Comparison of ENCODE assay signal across 21 cellular contexts in the genomic region with DNA sequence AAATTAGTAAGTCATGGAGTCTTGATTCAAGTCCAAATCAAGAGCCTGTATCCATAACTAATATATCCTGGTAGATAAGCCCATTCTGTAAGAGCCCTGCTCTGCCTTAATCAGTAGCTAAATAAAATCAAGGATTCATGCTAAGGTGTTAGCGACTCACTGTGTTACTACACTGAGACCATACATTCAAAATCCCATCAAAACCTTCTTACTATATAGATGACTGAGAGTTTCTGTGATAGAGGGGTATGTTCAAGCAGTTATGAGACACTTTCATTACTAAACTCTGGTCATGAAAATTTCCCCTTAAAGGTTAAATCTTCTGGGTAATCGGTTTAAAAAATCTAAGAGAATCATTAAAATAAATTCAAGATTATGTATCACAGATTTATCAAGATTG.
"Had no signal": no experiment of that assay in that cellular context is flagged by ENCODE, and none has a peak within 500 bp of the region (broad histone marks: within the 10 kb centered on the region; RNA-seq: fewer than 3 reads in every experiment).

No MANE protein-coding gene starts in this region.

- H3K4me3 Mint-ChIP-seq: activated naive CD8-positive, alpha-beta T cell treated with anti-CD3 and anti-CD28 coated beads, Interleukin-2, amount 10 ng/mL, durations not matched to agents 7 days and 5 days; central memory CD8-positive, alpha-beta T cell; naive B cell; stimulated activated memory B cell treated with anti-CD40 and anti-IgM and Interleukin-4, amounts not matched to agents 10 μg/mL and 1 μg/mL and 100 μg/mL, for 72 hours had no signal

- H3K36me3 ChIP-seq: brain microvascular endothelial cell, left lung, neutrophil, thyroid gland had no signal

- H3K27me3 Mint-ChIP-seq: activated naive CD8-positive, alpha-beta T cell treated with anti-CD3 and anti-CD28 coated beads, Interleukin-2, amount 10 ng/mL, durations not matched to agents 7 days and 5 days; central memory CD8-positive, alpha-beta T cell; naive B cell; stimulated activated memory B cell treated with anti-CD40 and anti-IgM and Interleukin-4, amounts not matched to agents 10 μg/mL and 1 μg/mL and 100 μg/mL, for 72 hours had no signal

- H3K4me1 ChIP-seq: foreskin keratinocyte, left lung, thyroid gland had no signal

- H3K4me3 ChIP-seq: coronary artery, left lung, thyroid gland had no signal

- H3K4me1 Mint-ChIP-seq: activated naive CD8-positive, alpha-beta T cell treated with anti-CD3 and anti-CD28 coated beads, Interleukin-2, amount 10 ng/mL, durations not matched to agents 7 days and 5 days; central memory CD8-positive, alpha-beta T cell; naive B cell; stimulated activated memory B cell treated with anti-CD40 and anti-IgM and Interleukin-4, amounts not matched to agents 10 μg/mL and 1 μg/mL and 100 μg/mL, for 72 hours had no signal

- H3K36me3 Mint-ChIP-seq: activated naive CD8-positive, alpha-beta T cell treated with anti-CD3 and anti-CD28 coated beads, Interleukin-2, amount 10 ng/mL, durations not matched to agents 7 days and 5 days; naive B cell; stimulated activated memory B cell treated with anti-CD40 and anti-IgM and Interleukin-4, amounts not matched to agents 10 μg/mL and 1 μg/mL and 100 μg/mL, for 72 hours had no signal

- DNase-seq: activated CD4-positive, alpha-beta T cell treated with anti-CD3 and anti-CD28 coated beads, Interleukin-2, amount 50 U/mL, for 1 hour; activated CD8-positive, alpha-beta memory T cell treated with anti-CD3 and anti-CD28 coated beads for 24 hours; activated gamma-delta T cell treated with Interleukin-2 at 50 U/mL for 16 hours; activated naive CD8-positive, alpha-beta T cell treated with anti-CD3 and anti-CD28 coated beads, Interleukin-2, amount 10 ng/mL, durations not matched to agents 7 days and 5 days; anterior cingulate cortex; brain microvascular endothelial cell; effector CD4-positive, alpha-beta T cell; foreskin keratinocyte; glutamatergic neuron; hypothalamus; kidney; left lung; mammary epithelial cell; naive B cell; stimulated activated CD4-positive, alpha-beta T cell treated with anti-CD3 and anti-CD28 coated beads, Interleukin-2, amount 100 ng/mL, for 48 hours; thyroid gland had no signal

- H3K27me3 ChIP-seq: brain microvascular endothelial cell, foreskin keratinocyte, left lung, neutrophil, thyroid gland had no signal

- H3K27ac Mint-ChIP-seq: activated naive CD8-positive, alpha-beta T cell treated with anti-CD3 and anti-CD28 coated beads, Interleukin-2, amount 10 ng/mL, durations not matched to agents 7 days and 5 days; stimulated activated memory B cell treated with anti-CD40 and anti-IgM and Interleukin-4, amounts not matched to agents 10 μg/mL and 1 μg/mL and 100 μg/mL, for 72 hours had no signal

- ATAC-seq: activated CD4-positive, CD25-positive, alpha-beta regulatory T cell treated with anti-CD3 and anti-CD28 coated beads, Interleukin-2, amount 50 U/mL, for 24 hours; foreskin keratinocyte; left lung; stimulated activated memory B cell treated with anti-CD40 and anti-IgM and Interleukin-4, amounts not matched to agents 10 μg/mL and 1 μg/mL and 100 μg/mL, for 72 hours had no signal

- H3K27ac ChIP-seq: brain microvascular endothelial cell, coronary artery, foreskin keratinocyte, left lung, neutrophil, thyroid gland had no signal

- H3K9me3 ChIP-seq: left lung, neutrophil, thyroid gland had no signal
